In the genomic region with DNA sequence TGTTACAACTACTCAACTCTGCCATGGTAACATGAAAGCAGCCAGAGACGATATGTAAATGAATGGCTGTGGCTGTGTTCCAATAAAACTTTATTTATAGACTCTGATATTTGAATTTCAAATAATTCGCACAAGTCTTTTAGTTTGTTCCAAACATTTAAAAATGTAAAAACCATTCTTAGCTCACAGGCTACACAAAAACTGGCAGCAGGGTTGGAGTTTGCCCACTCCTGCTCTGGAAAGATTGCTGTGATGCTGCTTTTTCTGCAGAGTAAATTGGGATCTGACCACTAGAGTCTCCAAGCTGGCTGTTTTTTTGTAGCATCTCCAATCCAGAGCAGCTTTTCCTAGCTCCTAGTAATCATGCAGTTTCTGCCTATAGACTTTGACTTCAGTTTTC, we compare ENCODE assay signal across 21 cellular contexts.
"Had no signal": no experiment of that assay in that cellular context is flagged by ENCODE, and none has a peak within 500 bp of the region (broad histone marks: within the 10 kb centered on the region; RNA-seq: fewer than 3 reads in every experiment).

No MANE protein-coding gene starts in this region.

- H3K27ac ChIP-seq: coronary artery, epithelial cell of prostate, esophagus squamous epithelium, gastrocnemius medialis, heart right ventricle, left lung, lower lobe of right lung had no signal

- H3K27me3 ChIP-seq: esophagus squamous epithelium, gastrocnemius medialis, heart right ventricle, left lung had no signal

- DNase-seq: dermis blood vessel endothelial cell; effector CD8-positive, alpha-beta T cell; effector memory CD8-positive, alpha-beta T cell; endodermal cell; erythroblast; esophagus squamous epithelium; foreskin fibroblast; foreskin melanocyte; gastrocnemius medialis; glutamatergic neuron; head of caudate nucleus; heart right ventricle; hippocampal formation; left cardiac atrium; left lung; left ventricle myocardium superior; lower lobe of right lung; mesenchymal stem cell had no signal

- ATAC-seq: effector memory CD8-positive, alpha-beta T cell; esophagus mucosa; gastrocnemius medialis; heart right ventricle; left cardiac atrium; left lung; left ventricle myocardium superior; lower lobe of right lung had no signal

- H3K4me3 ChIP-seq: coronary artery, esophagus squamous epithelium, gastrocnemius medialis, heart right ventricle, left lung, lower lobe of right lung had no signal
